ENCODE assay signal across 25 cellular contexts in the genomic region with DNA sequence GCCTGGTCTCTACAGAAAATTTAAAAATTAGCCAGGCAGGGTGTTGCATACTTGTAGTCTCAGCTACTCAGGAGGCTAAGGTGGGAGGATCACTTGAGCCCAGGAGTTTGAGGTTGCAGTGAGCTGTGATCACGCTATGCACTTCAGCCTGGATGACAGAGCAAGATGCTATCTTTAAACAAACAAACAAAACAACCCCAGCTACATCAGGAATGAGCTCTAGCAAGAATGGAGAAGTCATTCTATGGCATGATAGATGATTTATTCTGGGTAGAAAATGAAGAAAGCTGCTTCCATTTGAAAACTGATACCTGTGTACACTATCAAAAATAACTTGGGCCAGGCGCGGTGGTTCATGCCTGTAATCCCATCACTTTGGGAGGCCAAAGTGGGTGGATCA. TPM values are rescaled to one million over a fixed set of nuclear protein-coding genes. Genes with fewer than 3 reads are reported as not detected.
DNase-seq lines count a peak whose midpoint lies in the region; ATAC-seq, FAIRE-seq and TF ChIP-seq lines count a peak whose summit lies in the region.
"Had no signal": no experiment of that assay in that cellular context is flagged by ENCODE, and none has a peak within 500 bp of the region (broad histone marks: within the 10 kb centered on the region; RNA-seq: fewer than 3 reads in every experiment).

No MANE protein-coding gene starts in this region.

- H3K4me1 Mint-ChIP-seq in activated CD4-positive, alpha-beta T cell treated with anti-CD3 and anti-CD28 coated beads, Interleukin-2, amount 10 ng/mL, durations not matched to agents 24 days and 14 days: peaks cover 4% of the 10 kb centered on the region
- no peaks in the 10 kb centered on the region for H3K4me1 Mint-ChIP-seq in CD8-positive, alpha-beta T cell (ENCODE audit: low read depth)
- H3K4me1 Mint-ChIP-seq: CD14-positive monocyte had no signal

- no peaks in the 10 kb centered on the region for H3K4me1 ChIP-seq in K562 (replicated peaks in 1 of 2; ENCODE audit: control insufficient read depth in 2 of 2, insufficient read depth in 2 of 2, low read length in 2 of 2)
- no peaks in the 10 kb centered on the region for H3K4me1 ChIP-seq in CD8-positive, alpha-beta T cell (ENCODE audit: insufficient read depth, low read length)
- H3K4me1 ChIP-seq: BE2C had no signal

- no peak for FAIRE-seq in K562 (lab: Jason Lieb, UNC)
- FAIRE-seq: A204.1, GM12878, GM19239 had no signal

- no peaks in the 10 kb centered on the region for H4K20me1 ChIP-seq in K562 (replicated peaks; ENCODE audit: control insufficient read depth, insufficient read depth, low read length)
- H4K20me1 ChIP-seq: BLaER1 treated with 17β-estradiol and CSF1 and Interleukin-3, amounts not matched to agents 10 nM and 100 nM had no signal

- no peaks in the 10 kb centered on the region for H3K9me3 Mint-ChIP-seq in activated CD4-positive, alpha-beta T cell treated with anti-CD3 and anti-CD28 coated beads, Interleukin-2, amount 10 ng/mL, durations not matched to agents 24 days and 14 days
- no peaks in the 10 kb centered on the region for H3K9me3 Mint-ChIP-seq in CD8-positive, alpha-beta T cell
- H3K9me3 Mint-ChIP-seq: CD14-positive monocyte; CD4-positive, alpha-beta T cell; GM23338; H9 had no signal

- no peak overlapping the region for H3K4me3 ChIP-seq in K562
- no peak overlapping the region for H3K4me3 ChIP-seq in CD8-positive, alpha-beta T cell (ENCODE audit: low read depth, low read length)
- H3K4me3 ChIP-seq: BLaER1 treated with 17β-estradiol and CSF1 and Interleukin-3, amounts not matched to agents 10 nM and 100 nM; GM12878; GM23338 had no signal

- BruUV-seq in K562 (replicated peaks; lab: Mats Ljungman, UMichigan): no TSS peak

- H3K27me3 ChIP-seq in K562 (ENCODE audit: control insufficient read depth in 2 of 2, insufficient read depth in 2 of 2, low read length in 2 of 2): no peaks in the 10 kb centered on the region
- no peaks in the 10 kb centered on the region for H3K27me3 ChIP-seq in CD8-positive, alpha-beta T cell (ENCODE audit: insufficient read depth, low read length)

- no peaks in the 10 kb centered on the region for H3K9me1 ChIP-seq in K562 (ENCODE audit: control insufficient read depth, insufficient read depth, low read length)

- H3K27ac Mint-ChIP-seq in activated CD4-positive, alpha-beta T cell treated with anti-CD3 and anti-CD28 coated beads, Interleukin-2, amount 10 ng/mL, durations not matched to agents 24 days and 14 days: no peak overlapping the region
- H3K27ac Mint-ChIP-seq in CD8-positive, alpha-beta T cell: no peak overlapping the region
- H3K27ac Mint-ChIP-seq: CD14-positive monocyte; CD4-positive, alpha-beta T cell; GM23338; H9 had no signal

- no peaks in the 10 kb centered on the region for H3K36me3 Mint-ChIP-seq in activated CD4-positive, alpha-beta T cell treated with anti-CD3 and anti-CD28 coated beads, Interleukin-2, amount 10 ng/mL, durations not matched to agents 24 days and 14 days (ENCODE audit: low read depth)
- H3K36me3 Mint-ChIP-seq in CD8-positive, alpha-beta T cell: no peaks in the 10 kb centered on the region
- H3K36me3 Mint-ChIP-seq: CD14-positive monocyte had no signal

- H3K4me3 Mint-ChIP-seq in activated CD4-positive, alpha-beta T cell treated with anti-CD3 and anti-CD28 coated beads, Interleukin-2, amount 10 ng/mL, durations not matched to agents 24 days and 14 days: no peak overlapping the region
- no peak overlapping the region for H3K4me3 Mint-ChIP-seq in CD8-positive, alpha-beta T cell
- H3K4me3 Mint-ChIP-seq: CD14-positive monocyte; CD4-positive, alpha-beta T cell; GM23338; H9 had no signal

- TF ChIP-seq POLR2A in K562 (conservative IDR thresholded peaks at IDR 0.05): no peak

- H3K27ac ChIP-seq in K562 (ENCODE audit: extremely low read depth, low read depth, low read length): no peak overlapping the region
- H3K27ac ChIP-seq in CD8-positive, alpha-beta T cell (ENCODE audit: low read depth, low read length): no peak overlapping the region
- H3K27ac ChIP-seq: 22Rv1; BLaER1 treated with 17β-estradiol and CSF1 and Interleukin-3, amounts not matched to agents 10 nM and 100 nM had no signal

- H3K4me2 ChIP-seq in K562 (ENCODE audit: insufficient read depth, low read length): no peak overlapping the region
- H3K4me2 ChIP-seq: BLaER1 treated with 17β-estradiol and CSF1 and Interleukin-3, amounts not matched to agents 10 nM and 100 nM; GM23338 had no signal

- TF ChIP-seq RAD21 in K562 (CRISPR knock-in tag; conservative IDR thresholded peaks at IDR 0.05 in 1 of 2, IDR thresholded peaks at IDR 0.05 in 1 of 2): no peak

- intact Hi-C loops in activated CD4-positive, alpha-beta T cell treated with anti-CD3 and anti-CD28 coated beads, Interleukin-2, amount 10 ng/mL, durations not matched to agents 24 days and 14 days (cut with micrococcal nuclease): no loop called here
- intact Hi-C loops in K562 (cut with micrococcal nuclease): no loop called here
- intact Hi-C loops in CD8-positive, alpha-beta T cell (cut with DNase I, micrococcal nuclease): loop anchor here in 1 of 2 experiments (10.0 kb wide), 1 partner anchor 627 kb away; no protein-coding TSS in a partner anchor

- no peak for ATAC-seq in K562
- ATAC-seq in CD8-positive, alpha-beta T cell: no peak
- ATAC-seq: GM12878, GM23338, HCT116 had no signal

- no peak for TF ChIP-seq CTCF in K562 (IDR thresholded peaks at IDR 0.05 in 2 of 3, conservative IDR thresholded peaks at IDR 0.05 in 1 of 3; ENCODE audit: insufficient read depth in 2 of 3, low read depth in 1 of 3, low read length in 3 of 3)
- TF ChIP-seq CTCF in CD8-positive, alpha-beta T cell (IDR thresholded peaks at IDR 0.05): no peak

- WGBS in K562 (ENCODE audit: insufficient coverage, low coverage, missing lambda C conversion rate): 3% methylated on average over 3 of the region's 3 CpGs

- H3K27me3 Mint-ChIP-seq in activated CD4-positive, alpha-beta T cell treated with anti-CD3 and anti-CD28 coated beads, Interleukin-2, amount 10 ng/mL, durations not matched to agents 24 days and 14 days: peaks cover 13% of the 10 kb centered on the region
- peaks cover 14% of the 10 kb centered on the region for H3K27me3 Mint-ChIP-seq in CD8-positive, alpha-beta T cell (ENCODE audit: low read depth)

- no peak overlapping the region for H2AFZ ChIP-seq in K562 (ENCODE audit: low read depth, low read length)
- H2AFZ ChIP-seq: GM23338 had no signal

- no peaks in the 10 kb centered on the region for H3K9me3 ChIP-seq in K562 (replicated peaks; ENCODE audit: control insufficient read depth, insufficient read depth, low read depth, low read length)
- H3K9me3 ChIP-seq in CD8-positive, alpha-beta T cell (ENCODE audit: low read length): no peaks in the 10 kb centered on the region
- H3K9me3 ChIP-seq: BE2C; BLaER1 treated with 17β-estradiol and CSF1 and Interleukin-3, amounts not matched to agents 10 nM and 100 nM had no signal

- POLR2A ChIA-PET in K562 (lab: Yijun Ruan, JAX): interaction anchor here (1.6 kb wide), 1 partner anchor 30 kb away, joined by 3 read pairs; no protein-coding TSS in a partner anchor
- POLR2A ChIA-PET in CD8-positive, alpha-beta T cell (lab: Charles Lee): no interaction called here

- TF ChIP-seq EP300 in K562 (IDR thresholded peaks at IDR 0.05; ENCODE audit: low read length): no peak

- no peaks in the 10 kb centered on the region for H3K79me2 ChIP-seq in K562 (ENCODE audit: control insufficient read depth, insufficient read depth, low read length)

- peak; percentile 24 for DNase-seq in activated CD4-positive, alpha-beta T cell treated with anti-CD3 and anti-CD28 coated beads, Interleukin-2, amount 10 ng/mL, durations not matched to agents 24 days and 14 days
- no peak for DNase-seq in activated CD4-positive, alpha-beta T cell treated with anti-CD3 and anti-CD28 coated beads for 4 hours
- DNase-seq in OCI-M1 (lab: John Stamatoyannopoulos, UW) (peak; percentile 9), K562 (ENCODE audit: extremely low read depth in 1 of 4, low spot score in 3 of 4) (no peak), AML-193 (lab: John Stamatoyannopoulos, UW) (no peak), NCI-H69 (lab: John Stamatoyannopoulos, UW) (no peak), NCI-H1092 treated with DMSO at 0.1 percent for 48 hours (lab: John Stamatoyannopoulos, UW) (no peak)
- DNase-seq in CD8-positive, alpha-beta T cell: no peak
- DNase-seq: BE2C; CD4-positive, alpha-beta T cell; COR-L47; DMS153; DND-41; EL; GDM1; H9 had no signal

- no peak overlapping the region for H3K9ac ChIP-seq in K562 (ENCODE audit: insufficient read depth in 1 of 2, low read depth in 2 of 2, low read length in 2 of 2)
- H3K9ac ChIP-seq: BLaER1 treated with 17β-estradiol and CSF1 and Interleukin-3, amounts not matched to agents 10 nM and 100 nM had no signal

- CTCF ChIA-PET in K562 (lab: Yijun Ruan, JAX; ENCODE audit: low intra/inter-chr PET ratio): no interaction called here
- CTCF ChIA-PET in CD8-positive, alpha-beta T cell (lab: Charles Lee): interaction anchor here (1.2 to 2.0 kb wide), 3 partner anchors 191 to 493 kb away, joined by 4 to 13 read pairs (median 4); no protein-coding TSS in a partner anchor

- H3K36me3 ChIP-seq in K562 (ENCODE audit: control insufficient read depth, insufficient read depth, low read length): no peaks in the 10 kb centered on the region
- H3K36me3 ChIP-seq in CD8-positive, alpha-beta T cell (ENCODE audit: insufficient read depth, low read length): no peaks in the 10 kb centered on the region
- H3K36me3 ChIP-seq: BE2C; BLaER1 treated with 17β-estradiol and CSF1 and Interleukin-3, amounts not matched to agents 10 nM and 100 nM had no signal

- in situ Hi-C loops in K562 (cut with MboI): loop anchor here (10.0 kb wide), 1 partner anchor 493 kb away; no protein-coding TSS in a partner anchor

RNA-seq across cellular contexts. Expression of gene SHISA2, which starts 15.8 kb away (rescaled TPM):
- total RNA-seq in activated CD4-positive, alpha-beta T cell treated with anti-CD3 and anti-CD28 coated beads, Interleukin-2, amount 10 ng/mL, durations not matched to agents 24 days and 14 days: 2.2 and 2.3 TPM in 2 replicates
- not detected in 2 replicates for total RNA-seq in K562 (2011; cell fraction: chromatin; rRNA removed; ENCODE audit: low replicate concordance)
- total RNA-seq in K562 (2011; cell fraction: nucleolus; rRNA removed): not detected in 2 replicates
- total RNA-seq in K562 (2011; cell fraction: nucleoplasm; rRNA removed): not detected in 2 replicates
- total RNA-seq in K562 (2014; rRNA removed): not detected in 2 replicates
- total RNA-seq in K562 (2014; rRNA removed; fragmentation: Illumina TruSeq; extraction: Trizol): not detected in 2 replicates
- total RNA-seq in K562 (2015; rRNA removed; fragmentation: Illumina TruSeq; extraction: Trizol): not detected in 2 replicates
- total RNA-seq in K562 (2021): not detected in 2 replicates
- not detected in 2 replicates for polyA plus RNA-seq in K562 (2011; rRNA removed)
- polyA plus RNA-seq in K562 (2011; cell fraction: cytosol; rRNA removed): not detected in 2 replicates
- polyA plus RNA-seq in K562 (2011; cell fraction: nucleus; rRNA removed): not detected in 2 replicates
- not detected in 2 replicates for polyA plus RNA-seq in K562 (2012)
- not detected in 2 replicates for polyA plus RNA-seq in K562 (2014; fragmentation: Illumina TruSeq; extraction: Trizol)
- not detected for polyA plus RNA-seq in K562 (2014; fragmentation: Nextera tagmentation; extraction: Ambion mirVana)
- polyA plus RNA-seq in K562 (2014; rRNA removed): not detected in 2 replicates
- polyA minus RNA-seq in K562 (2011; rRNA and poly(A)+ RNA removed): not detected in 2 replicates
- polyA minus RNA-seq in K562 (2011; cell fraction: cytosol; rRNA and poly(A)+ RNA removed): not detected in 2 replicates
- polyA minus RNA-seq in K562 (2011; cell fraction: nucleus; rRNA and poly(A)+ RNA removed): not detected in 2 replicates
- total RNA-seq in CD8-positive, alpha-beta T cell: 1 to 10 TPM; 6.4 to 6.8 TPM
- total RNA-seq: H4 had no signal
- polyA plus RNA-seq: CD14-positive monocyte had no signal

Comparison
In these comparisons a context has a peak if more than half of its experiments do, and no peak if none do; other contexts are left out.
1. DNase-seq: peak in activated CD4-positive, alpha-beta T cell treated with anti-CD3 and anti-CD28 coated beads, Interleukin-2, amount 10 ng/mL, durations not matched to agents 24 days and 14 days (single experiment) and OCI-M1 (single experiment); none in activated CD4-positive, alpha-beta T cell treated with anti-CD3 and anti-CD28 coated beads for 4 hours (0 of 2), K562 (0 of 4), AML-193 (0 of 2), CD8-positive, alpha-beta T cell (0 of 7), NCI-H69 (single experiment) and NCI-H1092 treated with DMSO at 0.1 percent for 48 hours (single experiment).